18 cellular contexts compared by ENCODE assay signal in the genomic region with DNA sequence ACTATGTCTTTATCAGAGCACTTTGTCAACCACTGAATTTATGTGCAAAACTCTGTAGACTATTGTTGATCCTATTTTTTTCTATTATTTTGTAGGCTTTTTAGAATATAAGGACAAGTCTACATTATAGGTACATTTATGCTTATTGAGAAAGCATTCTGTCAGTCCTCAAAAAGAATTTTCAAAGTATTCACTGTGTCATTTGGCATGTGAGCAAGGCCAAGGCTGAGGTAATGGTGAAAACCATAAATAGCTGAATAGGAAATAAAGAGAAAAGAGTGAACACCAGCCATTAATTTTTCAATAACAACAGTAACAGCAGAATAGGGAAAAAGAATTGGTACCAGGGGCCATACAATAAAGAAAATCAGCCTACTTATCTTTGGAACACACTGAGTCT. TPM values are rescaled to one million over a fixed set of nuclear protein-coding genes. Genes with fewer than 3 reads are reported as not detected.
DNase-seq lines count a peak whose midpoint lies in the region; ATAC-seq and TF ChIP-seq lines count a peak whose summit lies in the region.
"Had no signal": no experiment of that assay in that cellular context is flagged by ENCODE, and none has a peak within 500 bp of the region (broad histone marks: within the 10 kb centered on the region; RNA-seq: fewer than 3 reads in every experiment).

No MANE protein-coding gene starts in this region.

- H3K4me3 Mint-ChIP-seq in CD8-positive, alpha-beta T cell: no peak overlapping the region
- H3K4me3 Mint-ChIP-seq in activated CD8-positive, alpha-beta T cell treated with anti-CD3 and anti-CD28 coated beads, Interleukin-2, amount 10 ng/mL, durations not matched to agents 7 days and 5 days: no peak overlapping the region

- peaks cover 9% of the 10 kb centered on the region for H3K4me1 Mint-ChIP-seq in CD8-positive, alpha-beta T cell (ENCODE audit: low read depth)
- H3K4me1 Mint-ChIP-seq in activated CD8-positive, alpha-beta T cell treated with anti-CD3 and anti-CD28 coated beads, Interleukin-2, amount 10 ng/mL, durations not matched to agents 7 days and 5 days (ENCODE audit: low read depth): no peaks in the 10 kb centered on the region

- H3K9me3 ChIP-seq in CD8-positive, alpha-beta T cell (ENCODE audit: low read length): no peaks in the 10 kb centered on the region
- no peaks in the 10 kb centered on the region for H3K9me3 ChIP-seq in HUES6 (ENCODE audit: control insufficient read depth, insufficient read depth, low read depth, low read length)
- no peaks in the 10 kb centered on the region for H3K9me3 ChIP-seq in right cardiac atrium (ENCODE audit: control insufficient read depth, low read length)
- H3K9me3 ChIP-seq: A549, SJSA1 had no signal

- intact Hi-C loops in CD8-positive, alpha-beta T cell (cut with DNase I, micrococcal nuclease): loop anchor here in 1 of 2 experiments (2.0 kb wide), 1 partner anchor 17 kb away; no protein-coding TSS in a partner anchor
- intact Hi-C loops in right cardiac atrium (cut with DNase I): no loop called here

- TF ChIP-seq CTCF in CD8-positive, alpha-beta T cell (IDR thresholded peaks at IDR 0.05): no peak
- TF ChIP-seq CTCF in astrocyte of the spinal cord (IDR thresholded peaks at IDR 0.05; ENCODE audit: low read depth, low read length): no peak

- no peaks in the 10 kb centered on the region for H3K27me3 ChIP-seq in CD8-positive, alpha-beta T cell (ENCODE audit: insufficient read depth, low read length)
- H3K27me3 ChIP-seq in HUES6 (ENCODE audit: control insufficient read depth, insufficient read depth, low read length) (no peaks in the 10 kb centered on the region), right cardiac atrium (ENCODE audit: control insufficient read depth, insufficient read depth) (no peaks in the 10 kb centered on the region)
- H3K27me3 ChIP-seq: SJSA1 had no signal

- no peaks in the 10 kb centered on the region for H3K4me1 ChIP-seq in CD8-positive, alpha-beta T cell (ENCODE audit: insufficient read depth, low read length)
- H3K4me1 ChIP-seq in HUES6 (ENCODE audit: control insufficient read depth, insufficient read depth, low read length) (peaks cover 29% of the 10 kb centered on the region), right cardiac atrium (ENCODE audit: control insufficient read depth, insufficient read depth, low read length) (no peaks in the 10 kb centered on the region)
- H3K4me1 ChIP-seq: SJSA1 had no signal

- H3K27ac ChIP-seq in CD8-positive, alpha-beta T cell (ENCODE audit: low read depth, low read length): no peak overlapping the region
- H3K27ac ChIP-seq in HUES6 (ENCODE audit: low read depth, low read length) (0 out of 2 replicates have a peak overlapping the region, but pooled peaks have one; percentile 34), right cardiac atrium (ENCODE audit: low read length) (no peak overlapping the region)
- H3K27ac ChIP-seq: A549, SJSA1 had no signal

- no peaks in the 10 kb centered on the region for H3K9me3 Mint-ChIP-seq in CD8-positive, alpha-beta T cell
- H3K9me3 Mint-ChIP-seq in activated CD8-positive, alpha-beta T cell treated with anti-CD3 and anti-CD28 coated beads, Interleukin-2, amount 10 ng/mL, durations not matched to agents 7 days and 5 days (ENCODE audit: insufficient read depth): no peaks in the 10 kb centered on the region

- no peak overlapping the region for H3K4me3 ChIP-seq in CD8-positive, alpha-beta T cell (ENCODE audit: low read depth, low read length)
- H3K4me3 ChIP-seq in HUES6 (ENCODE audit: low read depth, low read length) (no peak overlapping the region), astrocyte of the spinal cord (ENCODE audit: low read depth, low read length) (no peak overlapping the region), right cardiac atrium (ENCODE audit: low read length) (no peak overlapping the region)
- H3K4me3 ChIP-seq: A549, K562, SJSA1 had no signal

- in situ Hi-C loops in astrocyte of the spinal cord (cut with HindIII; ENCODE audit: low sequenced_read_pairs): no loop called here

- H3K27me3 Mint-ChIP-seq in CD8-positive, alpha-beta T cell (ENCODE audit: low read depth): no peaks in the 10 kb centered on the region
- H3K27me3 Mint-ChIP-seq in activated CD8-positive, alpha-beta T cell treated with anti-CD3 and anti-CD28 coated beads, Interleukin-2, amount 10 ng/mL, durations not matched to agents 7 days and 5 days (ENCODE audit: low read depth): no peaks in the 10 kb centered on the region

- CTCF ChIA-PET in CD8-positive, alpha-beta T cell (lab: Charles Lee): no interaction called here
- CTCF ChIA-PET in activated CD8-positive, alpha-beta T cell treated with anti-CD3 and anti-CD28 coated beads, Interleukin-2, amount 10 ng/mL, durations not matched to agents 7 days and 5 days (lab: Charles Lee): no interaction called here

- peaks cover 77% of the 10 kb centered on the region for H3K36me3 Mint-ChIP-seq in CD8-positive, alpha-beta T cell
- H3K36me3 Mint-ChIP-seq in activated CD8-positive, alpha-beta T cell treated with anti-CD3 and anti-CD28 coated beads, Interleukin-2, amount 10 ng/mL, durations not matched to agents 7 days and 5 days (ENCODE audit: low read depth): peaks cover 47% of the 10 kb centered on the region

- no peak for ATAC-seq in CD8-positive, alpha-beta T cell
- ATAC-seq in right cardiac atrium: no peak
- ATAC-seq in activated CD8-positive, alpha-beta T cell treated with anti-CD3 and anti-CD28 coated beads, Interleukin-2, amount 10 ng/mL, durations not matched to agents 7 days and 5 days: no peak
- ATAC-seq: A549, HCT116, K562 had no signal

- H3K36me3 ChIP-seq in CD8-positive, alpha-beta T cell (ENCODE audit: insufficient read depth, low read length): peaks cover 4% of the 10 kb centered on the region
- H3K36me3 ChIP-seq in HUES6 (ENCODE audit: control insufficient read depth, insufficient read depth, low read length): peaks cover 38% of the 10 kb centered on the region

- H3K9ac ChIP-seq in HUES6 (ENCODE audit: low read length): no peak overlapping the region

- no peak for DNase-seq in CD8-positive, alpha-beta T cell
- DNase-seq in astrocyte of the spinal cord (ENCODE audit: low read depth, low spot score): peak; percentile 27
- peak; percentile 67 for DNase-seq in iris pigment epithelial cell (ENCODE audit: low read depth)
- no peak for DNase-seq in right cardiac atrium
- no peak for DNase-seq in activated effector memory CD4-positive, alpha-beta T cell treated with anti-CD3 and anti-CD28 coated beads, Interleukin-2, amount 50 U/mL, for 16 hours
- no peak for DNase-seq in RPMI8226
- no peak for DNase-seq in activated CD8-positive, alpha-beta T cell treated with anti-CD3 and anti-CD28 coated beads, Interleukin-2, amount 10 ng/mL, durations not matched to agents 7 days and 5 days
- DNase-seq: C1 segment of cervical spinal cord, NCI-H1436, NCI-H2029 treated with DMSO at 0.1 percent for 48 hours, NCI-H2171 treated with DMSO at 0.1 percent for 48 hours, NCI-H748 treated with DMSO at 0.1 percent for 48 hours, OCI-M1 had no signal

- peak overlapping the region; percentile 20 for H3K27ac Mint-ChIP-seq in CD8-positive, alpha-beta T cell
- no peak overlapping the region for H3K27ac Mint-ChIP-seq in activated CD8-positive, alpha-beta T cell treated with anti-CD3 and anti-CD28 coated beads, Interleukin-2, amount 10 ng/mL, durations not matched to agents 7 days and 5 days

- POLR2A ChIA-PET in CD8-positive, alpha-beta T cell (lab: Charles Lee): interaction anchor here (0.7 kb wide), 1 partner anchor 113 kb away, joined by 4 read pairs; no protein-coding TSS in a partner anchor
- POLR2A ChIA-PET in activated CD8-positive, alpha-beta T cell treated with anti-CD3 and anti-CD28 coated beads, Interleukin-2, amount 10 ng/mL, durations not matched to agents 7 days and 5 days (lab: Charles Lee): no interaction called here

RNA-seq across cellular contexts. Expression of a gene that starts 21.0 kb away (rescaled TPM):
- total RNA-seq in CD8-positive, alpha-beta T cell: 10 to 100 TPM; 46.7 to 51.8 TPM
- total RNA-seq in right cardiac atrium: 10 to 100 TPM; 56.4 to 66.7 (median 58.4) TPM
- polyA plus RNA-seq in right cardiac atrium: 14.2 TPM
- total RNA-seq in activated CD8-positive, alpha-beta T cell treated with anti-CD3 and anti-CD28 coated beads, Interleukin-2, amount 10 ng/mL, durations not matched to agents 7 days and 5 days: 10 to 100 TPM; 66.9 to 70.4 TPM

RNA-seq across cellular contexts. Expression of a gene that starts 21.1 kb away (rescaled TPM):
- 1 to 10 TPM; 2.6 to 3.1 TPM for total RNA-seq in CD8-positive, alpha-beta T cell
- total RNA-seq in right cardiac atrium: 1 to 10 TPM; 3.6 to 5.2 (median 4.7) TPM
- polyA plus RNA-seq in right cardiac atrium: 3.8 TPM
- total RNA-seq in activated CD8-positive, alpha-beta T cell treated with anti-CD3 and anti-CD28 coated beads, Interleukin-2, amount 10 ng/mL, durations not matched to agents 7 days and 5 days: 1 to 10 TPM; 4.1 to 4.6 TPM

Comparison
In these comparisons a context has a peak if more than half of its experiments do, and no peak if none do; other contexts are left out.
1. DNase-seq: peak in astrocyte of the spinal cord (single experiment) and iris pigment epithelial cell (single experiment); none in CD8-positive, alpha-beta T cell (0 of 7), right cardiac atrium (0 of 3), activated effector memory CD4-positive, alpha-beta T cell treated with anti-CD3 and anti-CD28 coated beads, Interleukin-2, amount 50 U/mL, for 16 hours (single experiment), RPMI8226 (single experiment) and activated CD8-positive, alpha-beta T cell treated with anti-CD3 and anti-CD28 coated beads, Interleukin-2, amount 10 ng/mL, durations not matched to agents 7 days and 5 days (single experiment).